In genomic region chr10:99994801-99995200, GRCh38 we compare ENCODE assay signal across 1 cellular context.
TF ChIP-seq lines count a peak whose summit lies in the region.

No MANE protein-coding gene starts in this region.

TF ChIP-seq in IMR-90, 13 proteins besides CTCF, POLR2A, EP300 and RAD21 (continued from another document):
- TF ChIP-seq RFX5 (IDR thresholded peaks at IDR 0.05; ENCODE audit: low read depth, low read length) (no peak), NFE2L2 (IDR thresholded peaks at IDR 0.05; ENCODE audit: low read depth, low read length) (no peak), BHLHE40 (IDR thresholded peaks at IDR 0.05; ENCODE audit: low read depth, low read length) (no peak), CHD1 (IDR thresholded peaks at IDR 0.05; ENCODE audit: low read depth, low read length) (no peak), MAZ (IDR thresholded peaks at IDR 0.05; ENCODE audit: borderline replicate concordance, low read depth, low read length) (no peak), SMC3 (IDR thresholded peaks at IDR 0.05; ENCODE audit: low read depth, low read length) (no peak), MAFK (IDR thresholded peaks at IDR 0.05; ENCODE audit: low read depth, low read length) (no peak)
- TF ChIP-seq, protein P1, sequence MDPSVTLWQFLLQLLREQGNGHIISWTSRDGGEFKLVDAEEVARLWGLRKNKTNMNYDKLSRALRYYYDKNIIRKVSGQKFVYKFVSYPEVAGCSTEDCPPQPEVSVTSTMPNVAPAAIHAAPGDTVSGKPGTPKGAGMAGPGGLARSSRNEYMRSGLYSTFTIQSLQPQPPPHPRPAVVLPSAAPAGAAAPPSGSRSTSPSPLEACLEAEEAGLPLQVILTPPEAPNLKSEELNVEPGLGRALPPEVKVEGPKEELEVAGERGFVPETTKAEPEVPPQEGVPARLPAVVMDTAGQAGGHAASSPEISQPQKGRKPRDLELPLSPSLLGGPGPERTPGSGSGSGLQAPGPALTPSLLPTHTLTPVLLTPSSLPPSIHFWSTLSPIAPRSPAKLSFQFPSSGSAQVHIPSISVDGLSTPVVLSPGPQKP (IDR thresholded peaks at IDR 0.05; ENCODE audit: borderline replicate concordance, low read depth, low read length) = no peak
